Comparison of ENCODE assay signal across 11 cellular contexts in the genomic region with DNA sequence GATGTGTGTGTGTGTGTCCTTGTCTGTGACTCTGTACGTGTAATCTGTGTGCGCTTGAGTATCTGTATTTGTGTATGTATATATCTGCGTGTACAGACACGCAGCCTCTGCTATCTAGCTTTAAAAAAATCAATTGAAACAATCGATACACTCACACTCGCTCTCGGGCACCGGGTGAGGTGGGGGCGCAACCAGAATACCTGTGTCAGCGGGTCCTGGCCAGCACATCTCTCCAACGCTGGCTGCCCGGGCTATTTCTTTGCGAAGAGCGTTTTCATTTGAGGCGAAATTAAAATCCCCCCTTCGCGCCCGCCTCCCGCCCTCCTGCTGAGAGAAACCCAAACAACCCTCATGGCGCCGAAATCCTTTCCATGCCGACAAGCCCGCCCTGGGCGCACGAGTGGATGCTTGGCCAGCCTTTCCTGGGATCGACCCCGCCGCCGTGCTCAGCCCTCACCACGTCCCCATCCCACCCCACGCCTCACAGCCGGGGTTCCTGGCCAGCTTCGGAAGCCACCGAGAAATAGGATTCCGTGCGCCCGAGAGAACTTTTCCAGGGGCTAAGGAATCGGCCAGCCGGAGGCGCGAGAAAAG. TPM values are rescaled to one million over a fixed set of nuclear protein-coding genes. Genes with fewer than 3 reads are reported as not detected.
A peak's percentile ranks its signal among the peaks of the same experiment; 100 is the strongest.
DNase-seq lines count a peak whose midpoint lies in the region; ATAC-seq lines count a peak whose summit lies in the region.
"Had no signal": no experiment of that assay in that cellular context is flagged by ENCODE, and none has a peak within 500 bp of the region (broad histone marks: within the 10 kb centered on the region; RNA-seq: fewer than 3 reads in every experiment).

No MANE protein-coding gene starts in this region.

- ATAC-seq in HG03139 (IDR thresholded peaks at IDR 0.05; ENCODE audit: unreplicated experiment) (no peak), GM19395 (IDR thresholded peaks at IDR 0.05; ENCODE audit: unreplicated experiment) (no peak), HG03439 (IDR thresholded peaks at IDR 0.05; ENCODE audit: unreplicated experiment) (no peak)

- H3K27ac ChIP-seq in ectodermal cell (ENCODE audit: insufficient read depth, low read depth, low read length, poor library complexity, severe bottlenecking), result no peak overlapping the region

- WGBS in ectodermal cell, 2 experiments, result 0% methylated on average over 41 of the region's 41 CpGs

- H3K36me3 ChIP-seq in ectodermal cell (ENCODE audit: control insufficient read depth, insufficient read depth, low read length), result no peaks in the 10 kb centered on the region

- DNase-seq in NCI-H1694 treated with DMSO at 0.1 percent for 48 hours (lab: John Stamatoyannopoulos, UW) (peak; percentile 63), NCI-H1694 (lab: John Stamatoyannopoulos, UW) (no peak), NCI-H1105 treated with DMSO at 0.1 percent for 48 hours (lab: John Stamatoyannopoulos, UW) (peak; percentile 54), skeletal muscle cell (ENCODE audit: low read depth) (no peak)
- DNase-seq: effector CD8-positive, alpha-beta T cell; NCI-H774 had no signal

- peaks cover 67% of the 10 kb centered on the region for H3K27me3 ChIP-seq in ectodermal cell (ENCODE audit: control insufficient read depth, insufficient read depth, low read length, poor library complexity, severe bottlenecking)

- no peaks in the 10 kb centered on the region for H3K9me3 ChIP-seq in ectodermal cell (ENCODE audit: control insufficient read depth, low read length)

- peaks cover 22% of the 10 kb centered on the region for H3K4me1 ChIP-seq in ectodermal cell (ENCODE audit: control insufficient read depth, insufficient read depth, low read length)

- H3K4me3 ChIP-seq in ectodermal cell (ENCODE audit: insufficient read depth, low read depth, low read length) (peak overlapping the region; percentile 34), skeletal muscle cell (ENCODE audit: low read depth, low read length) (peak overlapping the region; percentile 33)
- H3K4me3 ChIP-seq: lung had no signal

RNA-seq across cellular contexts. Expression of gene ZDHHC22, which starts 1.2 kb away (rescaled TPM):
- polyA plus RNA-seq in ectodermal cell (2013, experiment 1 of 4), result 1.7 TPM
- polyA plus RNA-seq in ectodermal cell (2013, experiment 2 of 4), result 0.89 TPM
- polyA plus RNA-seq in ectodermal cell (2013, experiment 3 of 4), result 0.91 TPM
- 0.97 TPM for polyA plus RNA-seq in ectodermal cell (2013, experiment 4 of 4)

RNA-seq across cellular contexts. Expression of gene TMEM63C, which starts 41.2 kb away (rescaled TPM):
- polyA plus RNA-seq in ectodermal cell (2013, experiment 1 of 4), result 4.2 TPM
- polyA plus RNA-seq in ectodermal cell (2013, experiment 2 of 4), result 3.8 TPM
- polyA plus RNA-seq in ectodermal cell (2013, experiment 3 of 4), result 2.7 TPM
- polyA plus RNA-seq in ectodermal cell (2013, experiment 4 of 4), result 2.1 TPM

RNA-seq across cellular contexts. Expression of gene CIPC, which starts 42.4 kb away (rescaled TPM):
- polyA plus RNA-seq in ectodermal cell (2013, experiment 1 of 4), result 23.9 TPM
- 21.8 TPM for polyA plus RNA-seq in ectodermal cell (2013, experiment 2 of 4)
- 19.0 TPM for polyA plus RNA-seq in ectodermal cell (2013, experiment 3 of 4)
- 19.4 TPM for polyA plus RNA-seq in ectodermal cell (2013, experiment 4 of 4)

Comparison
In these comparisons a context has a peak if more than half of its experiments do, and no peak if none do; other contexts are left out.
1. DNase-seq: peak in NCI-H1694 treated with DMSO at 0.1 percent for 48 hours (single experiment) and NCI-H1105 treated with DMSO at 0.1 percent for 48 hours (single experiment); none in NCI-H1694 (single experiment) and skeletal muscle cell (single experiment).